Comparison of ENCODE assay signal across 28 cellular contexts in the genomic region with DNA sequence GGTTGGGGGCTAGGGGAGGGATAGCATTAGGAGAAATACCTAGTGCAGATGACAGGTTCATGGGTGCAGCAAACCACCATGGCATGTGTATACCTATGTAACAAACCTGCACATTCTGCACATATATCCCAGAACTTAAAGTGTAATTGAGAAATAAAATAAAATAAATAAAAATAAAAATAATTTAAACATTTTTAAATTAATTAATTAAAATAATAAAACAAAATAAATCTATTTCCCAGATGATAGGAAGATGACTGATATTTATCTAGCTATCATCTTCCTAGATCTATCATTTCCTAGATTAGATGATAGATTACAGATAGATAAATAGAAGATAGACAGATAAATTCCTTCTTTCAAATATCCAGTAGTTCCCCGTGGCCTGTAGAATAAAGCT.
"Had no signal": no experiment of that assay in that cellular context is flagged by ENCODE, and none has a peak within 500 bp of the region (broad histone marks: within the 10 kb centered on the region; RNA-seq: fewer than 3 reads in every experiment).

No MANE protein-coding gene starts in this region.

- FAIRE-seq: urothelium cell line had no signal

- H3K36me3 ChIP-seq: stomach, suprapubic skin, thyroid gland, tibial nerve, transverse colon, upper lobe of left lung, upper lobe of right lung, uterus, vagina had no signal

- ATAC-seq: stimulated activated memory B cell treated with anti-CD40 and anti-IgM and Interleukin-4, amounts not matched to agents 10 μg/mL and 1 μg/mL and 100 μg/mL, for 72 hours; stimulated activated naive B cell treated with anti-CD40 and anti-IgM and Interleukin-4, amounts not matched to agents 10 μg/mL and 1 μg/mL and 100 μg/mL, for 72 hours; stimulated activated naive CD8-positive, alpha-beta T cell treated with anti-CD3 and anti-CD28 coated beads, Interleukin-15, amount 100 ng/mL, for 72 hours; stimulated activated naive CD8-positive, alpha-beta T cell treated with anti-CD3 and anti-CD28 coated beads, Interleukin-15, Interleukin-2, amounts not matched to agents 100 U/mL and 50 U/mL, for 24 hours; upper lobe of right lung had no signal

- H3K27me3 ChIP-seq: stomach, suprapubic skin, testis, thyroid gland, tibial artery, tibial nerve, transverse colon, upper lobe of left lung, upper lobe of right lung, uterus, vagina had no signal

- H3K9me3 Mint-ChIP-seq: stimulated activated memory B cell treated with anti-CD40 and anti-IgM and Interleukin-4, amounts not matched to agents 10 μg/mL and 1 μg/mL and 100 μg/mL, for 72 hours; type B pancreatic cell had no signal

- H3K4me1 Mint-ChIP-seq: stimulated activated naive CD8-positive, alpha-beta T cell treated with anti-CD3 and anti-CD28 coated beads, Interleukin-15, amount 100 ng/mL, for 72 hours had no signal

- H3K9me3 ChIP-seq: suprapubic skin, testis, thoracic aorta, thyroid gland, tibial artery, tibial nerve, transverse colon, upper lobe of left lung, upper lobe of right lung, uterus, vagina had no signal

- H3K36me3 Mint-ChIP-seq: stimulated activated memory B cell treated with anti-CD40 and anti-IgM and Interleukin-4, amounts not matched to agents 10 μg/mL and 1 μg/mL and 100 μg/mL, for 72 hours; stimulated activated naive B cell treated with anti-CD40 and anti-IgM and Interleukin-4, amounts not matched to agents 10 μg/mL and 1 μg/mL and 100 μg/mL, for 72 hours; type B pancreatic cell had no signal

- H3K27ac ChIP-seq: stomach, suprapubic skin, testis, thoracic aorta, thyroid gland, tibial artery, tibial nerve, transverse colon, upper lobe of left lung, upper lobe of right lung, uterus, vagina had no signal

- H3K27me3 Mint-ChIP-seq: stimulated activated memory B cell treated with anti-CD40 and anti-IgM and Interleukin-4, amounts not matched to agents 10 μg/mL and 1 μg/mL and 100 μg/mL, for 72 hours; stimulated activated naive B cell treated with anti-CD40 and anti-IgM and Interleukin-4, amounts not matched to agents 10 μg/mL and 1 μg/mL and 100 μg/mL, for 72 hours; stimulated activated naive CD8-positive, alpha-beta T cell treated with anti-CD3 and anti-CD28 coated beads, Interleukin-15, amount 100 ng/mL, for 72 hours; stimulated activated naive CD8-positive, alpha-beta T cell treated with anti-CD3 and anti-CD28 coated beads, Interleukin-15, Interleukin-2, amounts not matched to agents 100 ng/mL and 50 ng/mL, for 24 hours had no signal

- H3K4me3 ChIP-seq: stomach, suprapubic skin, testis, thoracic aorta, thyroid gland, tibial artery, tibial nerve, transverse colon, upper lobe of left lung, upper lobe of right lung, uterus, vagina had no signal

- H3K4me1 ChIP-seq: stomach, suprapubic skin, testis, thyroid gland, tibial artery, tibial nerve, transverse colon, upper lobe of left lung, upper lobe of right lung, uterus, vagina had no signal

- H3K27ac Mint-ChIP-seq: stimulated activated memory B cell treated with anti-CD40 and anti-IgM and Interleukin-4, amounts not matched to agents 10 μg/mL and 1 μg/mL and 100 μg/mL, for 72 hours; stimulated activated naive B cell treated with anti-CD40 and anti-IgM and Interleukin-4, amounts not matched to agents 10 μg/mL and 1 μg/mL and 100 μg/mL, for 72 hours; stimulated activated naive CD8-positive, alpha-beta T cell treated with anti-CD3 and anti-CD28 coated beads, Interleukin-15, amount 100 ng/mL, for 72 hours; stimulated activated naive CD8-positive, alpha-beta T cell treated with anti-CD3 and anti-CD28 coated beads, Interleukin-15, Interleukin-2, amounts not matched to agents 100 ng/mL and 50 ng/mL, for 24 hours; type B pancreatic cell had no signal

- H3K4me3 Mint-ChIP-seq: stimulated activated memory B cell treated with anti-CD40 and anti-IgM and Interleukin-4, amounts not matched to agents 10 μg/mL and 1 μg/mL and 100 μg/mL, for 72 hours; stimulated activated naive B cell treated with anti-CD40 and anti-IgM and Interleukin-4, amounts not matched to agents 10 μg/mL and 1 μg/mL and 100 μg/mL, for 72 hours; stimulated activated naive CD8-positive, alpha-beta T cell treated with anti-CD3 and anti-CD28 coated beads, Interleukin-15, amount 100 ng/mL, for 72 hours; stimulated activated naive CD8-positive, alpha-beta T cell treated with anti-CD3 and anti-CD28 coated beads, Interleukin-15, Interleukin-2, amounts not matched to agents 100 ng/mL and 50 ng/mL, for 24 hours; type B pancreatic cell had no signal

- DNase-seq: stimulated activated CD4-positive, alpha-beta T cell treated with anti-CD3 and anti-CD28 coated beads, Interleukin-2, amount 100 ng/mL, for 48 hours; stimulated activated CD4-positive, alpha-beta T cell treated with anti-CD3 and anti-CD28 coated beads, Interleukin-4, amount 100 ng/mL, for 1 hour; stimulated activated CD4-positive, alpha-beta T cell treated with anti-CD3 and anti-CD28 coated beads, Interleukin-4, amount 100 ng/mL, for 24 hours; stimulated activated CD4-positive, alpha-beta T cell treated with anti-CD3 and anti-CD28 coated beads, Interleukin-4, amount 100 ng/mL, for 4 hours; stimulated activated CD8-positive, alpha-beta memory T cell treated with anti-CD3 and anti-CD28 coated beads, Interleukin-4, amount 100 ng/mL, for 48 hours; stimulated activated naive B cell treated with anti-CD40 and anti-IgM and Interleukin-4, amounts not matched to agents 10 μg/mL and 1 μg/mL and 100 μg/mL, for 72 hours; stimulated activated naive CD4-positive, alpha-beta T cell; stimulated activated naive CD4-positive, alpha-beta T cell treated with Interleukin-2 at 50 U/mL for 16 hours; stimulated activated naive CD8-positive, alpha-beta T cell treated with anti-CD3 and anti-CD28 coated beads, Interleukin-15, amount 100 ng/mL, for 72 hours; stimulated activated naive CD8-positive, alpha-beta T cell treated with anti-CD3 and anti-CD28 coated beads, Interleukin-15, Interleukin-2, amounts not matched to agents 100 U/mL and 50 U/mL, for 24 hours; stomach; substantia nigra; testis; thyroid gland; tibial artery; transverse colon; trophoblast cell; upper lobe of left lung; upper lobe of right lung; uterus had no signal
